8 cellular contexts compared by ENCODE assay signal in genomic region chr12:79344855-79345840, GRCh38.
DNase-seq lines count a peak whose midpoint lies in the region; ATAC-seq and TF ChIP-seq lines count a peak whose summit lies in the region.

No MANE protein-coding gene starts in this region.

- intact Hi-C loops in activated CD8-positive, alpha-beta T cell treated with anti-CD3 and anti-CD28 coated beads for 36 hours (cut with micrococcal nuclease): no loop called here

- DNase-seq in AG10803 (ENCODE audit: low read depth) (peak; percentile 25), NCI-H2081 (lab: John Stamatoyannopoulos, UW) (peak; percentile 55 to 73), kidney glomerular epithelial cell (lab: John Stamatoyannopoulos, UW) (peak; percentile 38), T-helper 17 cell (no peak)
- DNase-seq in activated CD8-positive, alpha-beta T cell treated with anti-CD3 and anti-CD28 coated beads for 36 hours: peak; percentile 25

- H3K9me3 ChIP-seq in T-helper 17 cell (ENCODE audit: control insufficient read depth, low read length, poor library complexity, severe bottlenecking): no peaks in the 10 kb centered on the region

- TF ChIP-seq CTCF in AG10803 (conservative IDR thresholded peaks at IDR 0.05; ENCODE audit: low read length): peak; percentile 64
- TF ChIP-seq CTCF in activated CD8-positive, alpha-beta T cell treated with anti-CD3 and anti-CD28 coated beads for 36 hours (IDR thresholded peaks at IDR 0.05): no peak

- CTCF ChIA-PET in activated CD8-positive, alpha-beta T cell treated with anti-CD3 and anti-CD28 coated beads for 36 hours (lab: Charles Lee): no interaction called here

- H3K4me1 Mint-ChIP-seq in activated CD8-positive, alpha-beta T cell treated with anti-CD3 and anti-CD28 coated beads for 36 hours (ENCODE audit: low read depth): no peaks in the 10 kb centered on the region
- H3K4me1 Mint-ChIP-seq in T-helper 17 cell: no peaks in the 10 kb centered on the region

- no peaks in the 10 kb centered on the region for H3K36me3 Mint-ChIP-seq in activated CD8-positive, alpha-beta T cell treated with anti-CD3 and anti-CD28 coated beads for 36 hours (ENCODE audit: low read depth)
- H3K36me3 Mint-ChIP-seq in T-helper 17 cell (ENCODE audit: low read depth): no peaks in the 10 kb centered on the region

- H3K27ac Mint-ChIP-seq in activated CD8-positive, alpha-beta T cell treated with anti-CD3 and anti-CD28 coated beads for 36 hours: no peak overlapping the region
- H3K27ac Mint-ChIP-seq in T-helper 17 cell: no peak overlapping the region

- no peak overlapping the region for H3K4me3 ChIP-seq in AG10803 (ENCODE audit: low read length)

- H3K9me3 Mint-ChIP-seq in activated CD8-positive, alpha-beta T cell treated with anti-CD3 and anti-CD28 coated beads for 36 hours: no peaks in the 10 kb centered on the region

- POLR2A ChIA-PET in activated CD8-positive, alpha-beta T cell treated with anti-CD3 and anti-CD28 coated beads for 36 hours (lab: Charles Lee): no interaction called here

- ATAC-seq in GM18511 (IDR thresholded peaks at IDR 0.05; ENCODE audit: unreplicated experiment): peak; percentile 75
- peak; percentile 57 for ATAC-seq in HG02884 (IDR thresholded peaks at IDR 0.05; ENCODE audit: unreplicated experiment)
- no peak for ATAC-seq in activated CD8-positive, alpha-beta T cell treated with anti-CD3 and anti-CD28 coated beads for 36 hours
- no peak for ATAC-seq in T-helper 17 cell
- ATAC-seq in GM21390 (IDR thresholded peaks at IDR 0.05; ENCODE audit: unreplicated experiment): no peak

- no peak overlapping the region for H3K4me3 Mint-ChIP-seq in activated CD8-positive, alpha-beta T cell treated with anti-CD3 and anti-CD28 coated beads for 36 hours
- no peak overlapping the region for H3K4me3 Mint-ChIP-seq in T-helper 17 cell

- no peaks in the 10 kb centered on the region for H3K27me3 Mint-ChIP-seq in activated CD8-positive, alpha-beta T cell treated with anti-CD3 and anti-CD28 coated beads for 36 hours
- H3K27me3 Mint-ChIP-seq in T-helper 17 cell: no peaks in the 10 kb centered on the region

Comparison
In these comparisons a context has a peak if more than half of its experiments do, and no peak if none do; other contexts are left out.
1. DNase-seq: peak in AG10803 (single experiment), NCI-H2081 (2 of 2), activated CD8-positive, alpha-beta T cell treated with anti-CD3 and anti-CD28 coated beads for 36 hours (single experiment) and kidney glomerular epithelial cell (single experiment); none in T-helper 17 cell (0 of 3).
2. ATAC-seq: peak in GM18511 (single experiment) and HG02884 (single experiment); none in activated CD8-positive, alpha-beta T cell treated with anti-CD3 and anti-CD28 coated beads for 36 hours (single experiment), T-helper 17 cell (single experiment) and GM21390 (single experiment).